18 cellular contexts compared by ENCODE assay signal in the genomic region with DNA sequence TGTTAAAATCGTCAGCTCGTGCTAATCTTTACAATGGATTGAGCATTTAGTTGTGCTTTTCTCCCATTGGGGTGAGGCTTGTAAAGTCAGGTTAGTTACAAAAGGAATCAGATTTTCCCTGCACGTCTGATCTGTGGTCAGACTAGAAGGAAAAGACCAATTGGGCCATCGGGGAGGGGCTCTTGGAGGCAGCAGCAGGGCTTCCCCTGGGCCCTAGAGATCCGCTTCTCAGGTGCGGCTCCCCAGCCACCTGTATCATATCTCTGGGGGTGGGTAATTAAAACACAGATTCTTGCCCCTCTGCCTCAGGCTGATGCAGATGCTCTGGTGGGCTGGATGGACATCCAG.
"Had no signal": no experiment of that assay in that cellular context is flagged by ENCODE, and none has a peak within 500 bp of the region (broad histone marks: within the 10 kb centered on the region; RNA-seq: fewer than 3 reads in every experiment).

No MANE protein-coding gene starts in this region.

- H3K27ac ChIP-seq: brain microvascular endothelial cell, sigmoid colon, suprapubic skin, upper lobe of left lung had no signal

- H3K4me1 ChIP-seq: sigmoid colon, suprapubic skin, upper lobe of left lung had no signal

- H3K36me3 ChIP-seq: brain microvascular endothelial cell, sigmoid colon, suprapubic skin, upper lobe of left lung had no signal

- H3K27ac Mint-ChIP-seq: activated CD4-positive, alpha-beta memory T cell treated with anti-CD3 and anti-CD28 coated beads for 36 hours; activated naive CD8-positive, alpha-beta T cell treated with anti-CD3 and anti-CD28 coated beads for 36 hours; dendritic cell treated with granulocyte-macrophage colony-stimulating factor and Interleukin-4, amounts not matched to agents 40 ng/mL and 50 ng/mL, for 4 days; memory B cell; nephron had no signal

- H3K4me3 ChIP-seq: sigmoid colon, suprapubic skin, upper lobe of left lung had no signal

- ATAC-seq: activated T-cell treated with anti-CD3 and anti-CD28 coated beads, Interleukin-2, amount 50 U/mL, for 4 hours; left lobe of liver; stimulated activated naive CD8-positive, alpha-beta T cell treated with anti-CD3 and anti-CD28 coated beads, Interleukin-15, Interleukin-2, amounts not matched to agents 100 U/mL and 50 U/mL, for 24 hours had no signal

- H3K36me3 Mint-ChIP-seq: activated CD4-positive, alpha-beta memory T cell treated with anti-CD3 and anti-CD28 coated beads for 36 hours; activated naive CD8-positive, alpha-beta T cell treated with anti-CD3 and anti-CD28 coated beads for 36 hours; memory B cell had no signal

- H3K4me1 Mint-ChIP-seq: activated naive CD8-positive, alpha-beta T cell treated with anti-CD3 and anti-CD28 coated beads for 36 hours; memory B cell had no signal

- H3K27me3 ChIP-seq: brain microvascular endothelial cell, sigmoid colon, suprapubic skin, upper lobe of left lung had no signal

- H3K27me3 Mint-ChIP-seq: activated CD4-positive, alpha-beta memory T cell treated with anti-CD3 and anti-CD28 coated beads for 36 hours; activated naive CD8-positive, alpha-beta T cell treated with anti-CD3 and anti-CD28 coated beads for 36 hours; dendritic cell treated with granulocyte-macrophage colony-stimulating factor and Interleukin-4, amounts not matched to agents 40 ng/mL and 50 ng/mL, for 4 days; memory B cell had no signal

- H3K4me3 Mint-ChIP-seq: activated CD4-positive, alpha-beta memory T cell treated with anti-CD3 and anti-CD28 coated beads for 36 hours; activated naive CD8-positive, alpha-beta T cell treated with anti-CD3 and anti-CD28 coated beads for 36 hours; activated T-cell treated with anti-CD3 and anti-CD28 coated beads, Interleukin-2, amount 50 U/mL, for 4 hours; dendritic cell treated with granulocyte-macrophage colony-stimulating factor and Interleukin-4, amounts not matched to agents 40 ng/mL and 50 ng/mL, for 4 days; endodermal cell; memory B cell; nephron had no signal

- H3K9me3 ChIP-seq: sigmoid colon, suprapubic skin, upper lobe of left lung had no signal

- DNase-seq: activated CD4-positive, alpha-beta memory T cell treated with anti-CD3 and anti-CD28 coated beads for 36 hours; activated effector memory CD4-positive, alpha-beta T cell treated with anti-CD3 and anti-CD28 coated beads, Interleukin-2, amount 50 U/mL, for 16 hours; activated naive CD8-positive, alpha-beta T cell treated with anti-CD3 and anti-CD28 coated beads for 36 hours; activated T-cell treated with anti-CD3 and anti-CD28 coated beads, Interleukin-2, amount 50 U/mL, for 4 hours; brain microvascular endothelial cell; endodermal cell; erythroblast; sigmoid colon; stimulated activated CD4-positive, alpha-beta T cell treated with anti-CD3 and anti-CD28 coated beads, Interleukin-12 subunit alpha, Interleukin-12 subunit beta, amount 100 ng/mL, for 4 hours; stimulated activated CD4-positive, alpha-beta T cell treated with anti-CD3 and anti-CD28 coated beads, Interleukin-2, amount 100 ng/mL, for 48 hours; stimulated activated naive CD8-positive, alpha-beta T cell treated with anti-CD3 and anti-CD28 coated beads, Interleukin-15, Interleukin-2, amounts not matched to agents 100 U/mL and 50 U/mL, for 24 hours; T-helper 9 cell; upper lobe of left lung had no signal

- H3K9me3 Mint-ChIP-seq: activated CD4-positive, alpha-beta memory T cell treated with anti-CD3 and anti-CD28 coated beads for 36 hours; activated naive CD8-positive, alpha-beta T cell treated with anti-CD3 and anti-CD28 coated beads for 36 hours; activated T-cell treated with anti-CD3 and anti-CD28 coated beads, Interleukin-2, amount 50 U/mL, for 4 hours; dendritic cell treated with granulocyte-macrophage colony-stimulating factor and Interleukin-4, amounts not matched to agents 40 ng/mL and 50 ng/mL, for 4 days; endodermal cell; memory B cell; nephron had no signal
